11 cellular contexts compared by ENCODE assay signal in genomic region chr1:101356604-101357443, GRCh38.
DNase-seq lines count a peak whose midpoint lies in the region; ATAC-seq and TF ChIP-seq lines count a peak whose summit lies in the region.
"Had no signal": no experiment of that assay in that cellular context is flagged by ENCODE, and none has a peak within 500 bp of the region (broad histone marks: within the 10 kb centered on the region; RNA-seq: fewer than 3 reads in every experiment).

No MANE protein-coding gene starts in this region.

- H3K36me3 ChIP-seq in right atrium auricular region = no peaks in the 10 kb centered on the region

- no peak overlapping the region for H3K27ac ChIP-seq in right atrium auricular region
- H3K27ac ChIP-seq: KMS-11 had no signal

- H3K4me1 ChIP-seq in right atrium auricular region = no peaks in the 10 kb centered on the region
- H3K4me1 ChIP-seq: Caco-2 had no signal

- peak; percentile 5 for DNase-seq in myocyte (ENCODE audit: low read depth)
- DNase-seq in middle frontal gyrus (ENCODE audit: extremely low spot score, low spot score) = no peak
- no peak for DNase-seq in right atrium auricular region (ENCODE audit: low spot score)
- no peak for DNase-seq in GM19240 (ENCODE audit: insufficient read length, low spot score)
- DNase-seq in stimulated activated naive CD4-positive, alpha-beta T cell treated with Interleukin-2 at 50 U/mL for 16 hours (lab: John Stamatoyannopoulos, UW) = no peak
- DNase-seq: left ventricle myocardium superior had no signal

- TF ChIP-seq CTCF in right atrium auricular region (IDR thresholded peaks at IDR 0.05) = no peak

- H3K9me3 ChIP-seq in right atrium auricular region = no peaks in the 10 kb centered on the region
- H3K9me3 ChIP-seq: Caco-2 had no signal

- H3K4me3 ChIP-seq in right atrium auricular region = no peak overlapping the region

- ATAC-seq in GM19035 (IDR thresholded peaks at IDR 0.05; ENCODE audit: unreplicated experiment) (peak; percentile 36), GM21737 (IDR thresholded peaks at IDR 0.05; ENCODE audit: unreplicated experiment) (peak; percentile 30), HG03439 (IDR thresholded peaks at IDR 0.05; ENCODE audit: unreplicated experiment) (peak; percentile 11)

- no peaks in the 10 kb centered on the region for H3K27me3 ChIP-seq in right atrium auricular region
